20 cellular contexts compared by ENCODE assay signal in the genomic region with DNA sequence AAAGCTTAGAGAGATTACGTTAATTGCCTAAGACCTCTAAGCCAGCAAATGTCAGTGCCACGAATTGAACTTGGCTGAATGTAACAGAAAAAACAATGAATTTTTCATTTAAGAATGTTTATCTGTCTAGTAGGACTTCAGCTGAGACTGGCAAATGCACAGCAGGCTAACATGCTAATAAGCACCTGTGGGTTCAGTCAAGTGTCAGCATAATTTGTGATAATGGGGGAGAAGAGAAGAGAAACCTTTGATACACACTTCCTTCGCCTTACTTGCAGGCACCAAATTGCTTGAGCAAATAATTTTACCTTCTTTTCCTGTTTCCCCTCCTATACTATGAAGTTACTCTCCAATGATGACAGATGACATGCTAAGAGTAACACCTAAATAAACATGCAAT.
A peak's percentile ranks its signal among the peaks of the same experiment; 100 is the strongest.
DNase-seq lines count a peak whose midpoint lies in the region; ATAC-seq lines count a peak whose summit lies in the region.
"Had no signal": no experiment of that assay in that cellular context is flagged by ENCODE, and none has a peak within 500 bp of the region (broad histone marks: within the 10 kb centered on the region; RNA-seq: fewer than 3 reads in every experiment).

No MANE protein-coding gene starts in this region.

- no peak for ATAC-seq in HG03460 (IDR thresholded peaks at IDR 0.05; ENCODE audit: unreplicated experiment)
- ATAC-seq: A549; CD8-positive, alpha-beta T cell; GM12878 had no signal

- DNase-seq in NCI-H748 (lab: John Stamatoyannopoulos, UW; ENCODE audit: unreplicated experiment), result peak; percentile 31
- no peak for DNase-seq in NCI-H748 treated with DMSO at 0.1 percent for 48 hours (lab: John Stamatoyannopoulos, UW)
- DNase-seq in NCI-H526 treated with DMSO at 0.1 percent for 48 hours (lab: John Stamatoyannopoulos, UW), result peak; percentile 6
- DNase-seq in RPMI8226, result peak; percentile 35
- no peak for DNase-seq in A172 (ENCODE audit: low spot score)
- DNase-seq in KG1 (lab: John Stamatoyannopoulos, UW), result no peak
- DNase-seq: 8988T; AML-193; CD4-positive, alpha-beta T cell; CD8-positive, alpha-beta T cell; DMS 273 treated with DMSO at 0.1 percent for 48 hours; DMS153; DMS53; DMS79; DND-41; EL; GDM1 had no signal

Comparison
In these comparisons a context has a peak if more than half of its experiments do, and no peak if none do; other contexts are left out.
1. DNase-seq: peak in NCI-H748 (single experiment), NCI-H526 treated with DMSO at 0.1 percent for 48 hours (single experiment) and RPMI8226 (single experiment); none in NCI-H748 treated with DMSO at 0.1 percent for 48 hours (single experiment), A172 (single experiment) and KG1 (single experiment).